Comparison of ENCODE assay signal across 35 cellular contexts in genomic region chr13:107379398-107380155, GRCh38.
"Had no signal": no experiment of that assay in that cellular context is flagged by ENCODE, and none has a peak within 500 bp of the region (broad histone marks: within the 10 kb centered on the region; RNA-seq: fewer than 3 reads in every experiment).

No MANE protein-coding gene starts in this region.

- DNase-seq: activated CD4-positive, alpha-beta memory T cell treated with anti-CD3 and anti-CD28 coated beads, Interleukin-2, amount 10 ng/mL, durations not matched to agents 7 days and 5 days; activated CD4-positive, alpha-beta T cell treated with anti-CD3 and anti-CD28 coated beads, Interleukin-2, amount 10 ng/mL, durations not matched to agents 7 days and 5 days; activated CD4-positive, CD25-positive, alpha-beta regulatory T cell treated with anti-CD3 and anti-CD28 coated beads, Interleukin-2, amount 50 U/mL, for 72 hours; activated CD8-positive, alpha-beta memory T cell treated with anti-CD3 and anti-CD28 coated beads, Interleukin-2, amount 50 U/mL, for 48 hours; activated gamma-delta T cell; activated naive CD4-positive, alpha-beta T cell treated with anti-CD3 and anti-CD28 coated beads, Interleukin-2, amount 10 ng/mL, durations not matched to agents 7 days and 5 days; activated naive CD8-positive, alpha-beta T cell treated with anti-CD3 and anti-CD28 coated beads, Interleukin-2, amount 10 ng/mL, durations not matched to agents 7 days and 5 days; activated T-cell treated with anti-CD3 and anti-CD28 coated beads, Interleukin-2, amount 50 U/mL, for 24 hours; cerebellar nuclear complex; colonic mucosa; effector CD8-positive, alpha-beta T cell; erythroblast; head of caudate nucleus; hippocampal formation; kidney; left ventricle myocardium inferior; mucosa of descending colon; sigmoid colon; small intestine; stimulated activated CD4-positive, alpha-beta T cell treated with anti-CD3 and anti-CD28 coated beads, Interleukin-4, amount 100 ng/mL, for 24 hours; stimulated activated naive CD8-positive, alpha-beta T cell treated with anti-CD3 and anti-CD28 coated beads, Interleukin-15, amount 100 ng/mL, for 72 hours; substantia nigra; T-helper 9 cell; upper lobe of left lung; WERI-Rb-1 had no signal

- FAIRE-seq: endometrium, kidney, small intestine had no signal

- ATAC-seq: gastroesophageal sphincter; mucosa of descending colon; natural killer cell treated with Interleukin-12 subunit alpha and Interleukin-12 subunit beta and Interleukin-15 and Interleukin-18, amount 100 ng/mL, for 72 hours; stimulated activated effector memory CD8-positive, alpha-beta T cell treated with anti-CD3 and anti-CD28 coated beads, Interleukin-12 subunit alpha, Interleukin-12 subunit beta, amount 100 ng/mL, for 72 hours; stimulated activated naive CD8-positive, alpha-beta T cell treated with anti-CD3 and anti-CD28 coated beads, Interleukin-15, amount 100 ng/mL, for 72 hours had no signal

- H3K27ac ChIP-seq: ascending aorta, cardiac muscle cell, colonic mucosa, gastroesophageal sphincter, left ventricle myocardium inferior, neutrophil, prostate gland, sigmoid colon, upper lobe of left lung, vagina, WERI-Rb-1 had no signal

- H3K9me3 ChIP-seq: ascending aorta, colonic mucosa, gastroesophageal sphincter, left ventricle myocardium inferior, mucosa of descending colon, neutrophil, prostate gland, sigmoid colon, upper lobe of left lung, vagina had no signal

- H3K36me3 ChIP-seq: ascending aorta, cardiac muscle cell, colonic mucosa, gastroesophageal sphincter, left ventricle myocardium inferior, neutrophil, prostate gland, sigmoid colon, upper lobe of left lung, vagina, WERI-Rb-1 had no signal

- H3K27me3 ChIP-seq: ascending aorta, cardiac muscle cell, colonic mucosa, gastroesophageal sphincter, neutrophil, sigmoid colon, upper lobe of left lung, vagina had no signal

- H3K4me3 ChIP-seq: ascending aorta, cardiac muscle cell, colonic mucosa, gastroesophageal sphincter, left ventricle myocardium inferior, lung, mucosa of descending colon, prostate gland, sigmoid colon, upper lobe of left lung, vagina had no signal

- H3K4me1 ChIP-seq: ascending aorta, colonic mucosa, gastroesophageal sphincter, prostate gland, sigmoid colon, vagina had no signal
